28 cellular contexts compared by ENCODE assay signal in genomic region chr7:27423821-27424220, GRCh38.
"Had no signal": no experiment of that assay in that cellular context is flagged by ENCODE, and none has a peak within 500 bp of the region (broad histone marks: within the 10 kb centered on the region; RNA-seq: fewer than 3 reads in every experiment).

No MANE protein-coding gene starts in this region.

- DNase-seq: activated CD4-positive, alpha-beta memory T cell treated with anti-CD3 and anti-CD28 coated beads, Interleukin-2, amount 10 ng/mL, durations not matched to agents 7 days and 5 days; activated CD4-positive, alpha-beta T cell treated with anti-CD3 and anti-CD28 coated beads, Interleukin-2, amount 10 ng/mL, durations not matched to agents 7 days and 5 days; activated CD4-positive, CD25-positive, alpha-beta regulatory T cell treated with anti-CD3 and anti-CD28 coated beads, Interleukin-2, amount 50 U/mL, for 72 hours; activated CD8-positive, alpha-beta memory T cell treated with anti-CD3 and anti-CD28 coated beads, Interleukin-2, amount 50 U/mL, for 48 hours; activated gamma-delta T cell; activated naive CD4-positive, alpha-beta T cell treated with anti-CD3 and anti-CD28 coated beads, Interleukin-2, amount 10 ng/mL, durations not matched to agents 7 days and 5 days; activated naive CD8-positive, alpha-beta T cell treated with anti-CD3 and anti-CD28 coated beads, Interleukin-2, amount 10 ng/mL, durations not matched to agents 7 days and 5 days; activated T-cell treated with anti-CD3 and anti-CD28 coated beads, Interleukin-2, amount 50 U/mL, for 24 hours; hippocampal formation; kidney; naive thymus-derived CD8-positive, alpha-beta T cell; nucleus accumbens; psoas muscle; sigmoid colon; stimulated activated CD4-positive, alpha-beta T cell treated with anti-CD3 and anti-CD28 coated beads, Interleukin-4, amount 100 ng/mL, for 24 hours; T1000 had no signal

- H3K4me3 ChIP-seq: ascending aorta, gastroesophageal sphincter, psoas muscle, sigmoid colon, thoracic aorta had no signal

- H3K4me1 Mint-ChIP-seq: activated CD4-positive, alpha-beta memory T cell treated with anti-CD3 and anti-CD28 coated beads, Interleukin-2, amount 10 ng/mL, durations not matched to agents 7 days and 5 days; activated CD4-positive, alpha-beta T cell treated with anti-CD3 and anti-CD28 coated beads, Interleukin-2, amount 10 ng/mL, durations not matched to agents 7 days and 5 days; activated naive CD4-positive, alpha-beta T cell treated with anti-CD3 and anti-CD28 coated beads, Interleukin-2, amount 10 ng/mL, durations not matched to agents 7 days and 5 days; activated naive CD8-positive, alpha-beta T cell treated with anti-CD3 and anti-CD28 coated beads, Interleukin-2, amount 10 ng/mL, durations not matched to agents 7 days and 5 days; brain; mesothelial cell of epicardium; naive thymus-derived CD8-positive, alpha-beta T cell; neural crest cell; stimulated activated effector memory CD8-positive, alpha-beta T cell treated with anti-CD3 and anti-CD28 coated beads, Interleukin-12 subunit alpha, Interleukin-12 subunit beta, amount 100 ng/mL, for 72 hours had no signal

- H3K36me3 Mint-ChIP-seq: activated naive CD4-positive, alpha-beta T cell treated with anti-CD3 and anti-CD28 coated beads, Interleukin-2, amount 10 ng/mL, durations not matched to agents 7 days and 5 days; activated naive CD8-positive, alpha-beta T cell treated with anti-CD3 and anti-CD28 coated beads, Interleukin-2, amount 10 ng/mL, durations not matched to agents 7 days and 5 days; brain; mesothelial cell of epicardium; naive thymus-derived CD8-positive, alpha-beta T cell; stimulated activated effector memory CD8-positive, alpha-beta T cell treated with anti-CD3 and anti-CD28 coated beads, Interleukin-12 subunit alpha, Interleukin-12 subunit beta, amount 100 ng/mL, for 72 hours; type B pancreatic cell had no signal

- H3K4me3 Mint-ChIP-seq: activated CD4-positive, alpha-beta memory T cell treated with anti-CD3 and anti-CD28 coated beads, Interleukin-2, amount 10 ng/mL, durations not matched to agents 7 days and 5 days; activated CD4-positive, alpha-beta T cell treated with anti-CD3 and anti-CD28 coated beads, Interleukin-2, amount 10 ng/mL, durations not matched to agents 7 days and 5 days; activated naive CD4-positive, alpha-beta T cell treated with anti-CD3 and anti-CD28 coated beads, Interleukin-2, amount 10 ng/mL, durations not matched to agents 7 days and 5 days; activated naive CD8-positive, alpha-beta T cell treated with anti-CD3 and anti-CD28 coated beads, Interleukin-2, amount 10 ng/mL, durations not matched to agents 7 days and 5 days; activated T-cell treated with anti-CD3 and anti-CD28 coated beads, Interleukin-2, amount 50 U/mL, for 24 hours; brain; mesothelial cell of epicardium; naive thymus-derived CD8-positive, alpha-beta T cell; neural crest cell; stimulated activated effector memory CD8-positive, alpha-beta T cell treated with anti-CD3 and anti-CD28 coated beads, Interleukin-12 subunit alpha, Interleukin-12 subunit beta, amount 100 ng/mL, for 72 hours; stimulated activated naive CD8-positive, alpha-beta T cell treated with anti-CD3 and anti-CD28 coated beads, Interleukin-15, Interleukin-2, amounts not matched to agents 100 ng/mL and 50 ng/mL, for 24 hours; type B pancreatic cell had no signal

- H3K27ac ChIP-seq: ascending aorta, gastroesophageal sphincter, parathyroid adenoma, psoas muscle, sigmoid colon, thoracic aorta had no signal

- H3K9ac ChIP-seq: parathyroid adenoma had no signal

- H2AFZ ChIP-seq: parathyroid adenoma had no signal

- H3K79me2 ChIP-seq: parathyroid adenoma had no signal

- H3K9me3 Mint-ChIP-seq: activated CD4-positive, alpha-beta memory T cell treated with anti-CD3 and anti-CD28 coated beads, Interleukin-2, amount 10 ng/mL, durations not matched to agents 7 days and 5 days; activated CD4-positive, alpha-beta T cell treated with anti-CD3 and anti-CD28 coated beads, Interleukin-2, amount 10 ng/mL, durations not matched to agents 7 days and 5 days; activated naive CD4-positive, alpha-beta T cell treated with anti-CD3 and anti-CD28 coated beads, Interleukin-2, amount 10 ng/mL, durations not matched to agents 7 days and 5 days; activated naive CD8-positive, alpha-beta T cell treated with anti-CD3 and anti-CD28 coated beads, Interleukin-2, amount 10 ng/mL, durations not matched to agents 7 days and 5 days; activated T-cell treated with anti-CD3 and anti-CD28 coated beads, Interleukin-2, amount 50 U/mL, for 24 hours; naive thymus-derived CD8-positive, alpha-beta T cell; neural crest cell; stimulated activated effector memory CD8-positive, alpha-beta T cell treated with anti-CD3 and anti-CD28 coated beads, Interleukin-12 subunit alpha, Interleukin-12 subunit beta, amount 100 ng/mL, for 72 hours; stimulated activated naive CD8-positive, alpha-beta T cell treated with anti-CD3 and anti-CD28 coated beads, Interleukin-15, Interleukin-2, amounts not matched to agents 100 ng/mL and 50 ng/mL, for 24 hours; type B pancreatic cell had no signal

- H3K36me3 ChIP-seq: ascending aorta, gastroesophageal sphincter, sigmoid colon, thoracic aorta had no signal

- H3K27me3 ChIP-seq: ascending aorta, sigmoid colon had no signal

- FAIRE-seq: endothelial cell of umbilical vein, kidney, small intestine had no signal

- H3K4me1 ChIP-seq: ascending aorta, gastroesophageal sphincter, parathyroid adenoma, psoas muscle, sigmoid colon had no signal

- ATAC-seq: gastroesophageal sphincter; naive thymus-derived CD8-positive, alpha-beta T cell; psoas muscle; stimulated activated effector memory CD8-positive, alpha-beta T cell treated with anti-CD3 and anti-CD28 coated beads, Interleukin-12 subunit alpha, Interleukin-12 subunit beta, amount 100 ng/mL, for 72 hours had no signal

- H3K27me3 Mint-ChIP-seq: activated CD4-positive, alpha-beta T cell treated with anti-CD3 and anti-CD28 coated beads, Interleukin-2, amount 10 ng/mL, durations not matched to agents 7 days and 5 days; stimulated activated naive CD8-positive, alpha-beta T cell treated with anti-CD3 and anti-CD28 coated beads, Interleukin-15, Interleukin-2, amounts not matched to agents 100 ng/mL and 50 ng/mL, for 24 hours; type B pancreatic cell had no signal

- H3K27ac Mint-ChIP-seq: activated CD4-positive, alpha-beta memory T cell treated with anti-CD3 and anti-CD28 coated beads, Interleukin-2, amount 10 ng/mL, durations not matched to agents 7 days and 5 days; activated CD4-positive, alpha-beta T cell treated with anti-CD3 and anti-CD28 coated beads, Interleukin-2, amount 10 ng/mL, durations not matched to agents 7 days and 5 days; activated naive CD4-positive, alpha-beta T cell treated with anti-CD3 and anti-CD28 coated beads, Interleukin-2, amount 10 ng/mL, durations not matched to agents 7 days and 5 days; activated naive CD8-positive, alpha-beta T cell treated with anti-CD3 and anti-CD28 coated beads, Interleukin-2, amount 10 ng/mL, durations not matched to agents 7 days and 5 days; activated T-cell treated with anti-CD3 and anti-CD28 coated beads, Interleukin-2, amount 50 U/mL, for 24 hours; brain; mesothelial cell of epicardium; naive thymus-derived CD8-positive, alpha-beta T cell; stimulated activated effector memory CD8-positive, alpha-beta T cell treated with anti-CD3 and anti-CD28 coated beads, Interleukin-12 subunit alpha, Interleukin-12 subunit beta, amount 100 ng/mL, for 72 hours; stimulated activated naive CD8-positive, alpha-beta T cell treated with anti-CD3 and anti-CD28 coated beads, Interleukin-15, Interleukin-2, amounts not matched to agents 100 ng/mL and 50 ng/mL, for 24 hours; type B pancreatic cell had no signal

- H3K9me3 ChIP-seq: ascending aorta, psoas muscle, sigmoid colon, thoracic aorta had no signal
